In the genomic region with DNA sequence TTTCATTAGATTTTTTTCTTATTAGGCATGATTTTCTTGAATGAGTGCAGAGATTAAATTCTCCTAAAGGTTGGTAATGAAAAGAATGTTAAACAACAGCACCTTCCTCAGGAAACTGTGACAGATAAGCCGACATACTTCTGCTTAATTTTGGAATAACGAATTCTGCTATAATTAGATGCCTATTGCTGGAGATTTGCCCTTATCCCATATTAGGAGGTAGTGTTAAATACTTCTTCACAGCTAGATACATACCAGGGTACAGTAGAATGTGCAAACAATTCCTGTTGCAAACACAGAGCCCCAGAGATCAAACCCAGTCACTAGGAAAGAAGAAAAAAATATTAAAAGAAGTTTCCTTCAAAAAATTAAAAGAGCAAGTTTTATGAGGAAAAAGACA, we compare ENCODE assay signal across 23 cellular contexts. TPM values are rescaled to one million over a fixed set of nuclear protein-coding genes. Genes with fewer than 3 reads are reported as not detected.
"Had no signal": no experiment of that assay in that cellular context is flagged by ENCODE, and none has a peak within 500 bp of the region (broad histone marks: within the 10 kb centered on the region; RNA-seq: fewer than 3 reads in every experiment).

No MANE protein-coding gene starts in this region.

- DNase-seq: activated CD4-positive, alpha-beta T cell treated with anti-CD3 and anti-CD28 coated beads for 48 hours; activated CD4-positive, alpha-beta T cell treated with anti-CD3 and anti-CD28 coated beads, Interleukin-2, amount 50 U/mL, for 4 hours; activated CD4-positive, CD25-positive, alpha-beta regulatory T cell treated with anti-CD3 and anti-CD28 coated beads, Interleukin-2, amount 50 U/mL, for 72 hours; activated CD8-positive, alpha-beta memory T cell treated with anti-CD3 and anti-CD28 coated beads, Interleukin-2, amount 50 U/mL, for 48 hours; activated CD8-positive, alpha-beta T cell treated with anti-CD3 and anti-CD28 coated beads, Interleukin-2, amount 10 ng/mL, durations not matched to agents 7 days and 5 days; activated naive CD4-positive, alpha-beta T cell treated with anti-CD3 and anti-CD28 coated beads, Interleukin-2, amount 50 U/mL, for 16 hours; activated naive CD8-positive, alpha-beta T cell treated with anti-CD3 and anti-CD28 coated beads, Interleukin-2, amount 10 ng/mL, durations not matched to agents 7 days and 5 days; activated T-cell treated with anti-CD3 and anti-CD28 coated beads, Interleukin-2, amount 50 U/mL, for 1 hour; body of pancreas; NCI-H187 treated with DMSO at 0.1 percent for 48 hours; NCI-H2081 treated with DMSO at 0.1 percent for 48 hours; NCI-H446; NCI-H524; Peyer's patch; SHP77 had no signal

- H3K4me1 ChIP-seq: ascending aorta, body of pancreas, SJSA1 had no signal

- H3K36me3 ChIP-seq: ascending aorta, Peyer's patch, SJSA1 had no signal

- ATAC-seq: activated CD8-positive, alpha-beta T cell treated with anti-CD3 and anti-CD28 coated beads, Interleukin-2, amount 10 ng/mL, durations not matched to agents 7 days and 5 days; body of pancreas; SK-N-SH treated with all-trans-retinoic acid at 6 μM for 48 hours; WTC11 had no signal

- H3K9me3 ChIP-seq: ascending aorta, body of pancreas, Peyer's patch, SJSA1 had no signal

- H3K4me3 ChIP-seq: ascending aorta, body of pancreas, Peyer's patch, SJSA1 had no signal

- FAIRE-seq: bronchial epithelial cell had no signal

- H3K4me2 ChIP-seq: KMS-11 had no signal

- H3K9ac ChIP-seq: KMS-11 had no signal

- H3K27me3 ChIP-seq: ascending aorta, body of pancreas, Peyer's patch had no signal

- H3K27ac ChIP-seq: ascending aorta, body of pancreas, KMS-11, RWPE1, SJSA1 had no signal

RNA-seq across cellular contexts. Expression of a gene that starts 12.8 kb away (rescaled TPM):
- total RNA-seq: activated CD8-positive, alpha-beta T cell treated with anti-CD3 and anti-CD28 coated beads, Interleukin-2, amount 10 ng/mL, durations not matched to agents 7 days and 5 days; activated naive CD8-positive, alpha-beta T cell treated with anti-CD3 and anti-CD28 coated beads, Interleukin-2, amount 10 ng/mL, durations not matched to agents 7 days and 5 days; ascending aorta; body of pancreas; bronchial epithelial cell; MCF 10A; SJSA1 had no signal
